ENCODE assay signal across 30 cellular contexts in genomic region chr18:50042611-50043010, GRCh38.
"Had no signal": no experiment of that assay in that cellular context is flagged by ENCODE, and none has a peak within 500 bp of the region (broad histone marks: within the 10 kb centered on the region; RNA-seq: fewer than 3 reads in every experiment).

No MANE protein-coding gene starts in this region.

- FAIRE-seq: keratinocyte had no signal

- H3K9me3 Mint-ChIP-seq: activated CD4-positive, alpha-beta memory T cell treated with anti-CD3 and anti-CD28 coated beads, Interleukin-2, amount 10 ng/mL, durations not matched to agents 7 days and 5 days; activated CD4-positive, alpha-beta T cell treated with anti-CD3 and anti-CD28 coated beads, Interleukin-2, amount 10 ng/mL, durations not matched to agents 7 days and 5 days; activated naive CD8-positive, alpha-beta T cell treated with anti-CD3 and anti-CD28 coated beads, Interleukin-2, amount 50 U/mL, for 24 hours; activated T-cell treated with anti-CD3 and anti-CD28 coated beads, Interleukin-2, amount 50 U/mL, for 24 hours; endodermal cell had no signal

- H3K36me3 Mint-ChIP-seq: naive thymus-derived CD4-positive, alpha-beta T cell had no signal

- H3K4me1 Mint-ChIP-seq: activated CD4-positive, alpha-beta memory T cell treated with anti-CD3 and anti-CD28 coated beads, Interleukin-2, amount 10 ng/mL, durations not matched to agents 7 days and 5 days; neural crest cell had no signal

- H3K27ac Mint-ChIP-seq: activated CD4-positive, alpha-beta memory T cell treated with anti-CD3 and anti-CD28 coated beads, Interleukin-2, amount 10 ng/mL, durations not matched to agents 7 days and 5 days; activated CD4-positive, alpha-beta T cell treated with anti-CD3 and anti-CD28 coated beads, Interleukin-2, amount 10 ng/mL, durations not matched to agents 7 days and 5 days; activated naive CD8-positive, alpha-beta T cell treated with anti-CD3 and anti-CD28 coated beads, Interleukin-2, amount 50 U/mL, for 24 hours; activated T-cell treated with anti-CD3 and anti-CD28 coated beads, Interleukin-2, amount 50 U/mL, for 24 hours; endodermal cell; naive thymus-derived CD4-positive, alpha-beta T cell had no signal

- H3K9me3 ChIP-seq: spleen, suprapubic skin, tibial artery, upper lobe of right lung had no signal

- DNase-seq: activated CD4-positive, alpha-beta memory T cell treated with anti-CD3 and anti-CD28 coated beads, Interleukin-2, amount 10 ng/mL, durations not matched to agents 7 days and 5 days; activated CD4-positive, alpha-beta T cell treated with anti-CD3 and anti-CD28 coated beads for 1 hour; activated CD4-positive, alpha-beta T cell treated with anti-CD3 and anti-CD28 coated beads, Interleukin-2, amount 10 ng/mL, durations not matched to agents 7 days and 5 days; activated CD8-positive, alpha-beta memory T cell treated with anti-CD3 and anti-CD28 coated beads, Interleukin-2, amount 50 U/mL, for 48 hours; activated gamma-delta T cell; activated naive CD4-positive, alpha-beta T cell treated with anti-CD3 and anti-CD28 coated beads, Interleukin-2, amount 50 U/mL, for 16 hours; activated naive CD8-positive, alpha-beta T cell treated with anti-CD3 and anti-CD28 coated beads, Interleukin-2, amount 50 U/mL, for 24 hours; activated T-cell treated with anti-CD3 and anti-CD28 coated beads, Interleukin-2, amount 50 U/mL, for 24 hours; amygdala; central memory CD4-positive, alpha-beta T cell; endodermal cell; foreskin fibroblast; head of caudate nucleus; hippocampal formation; left cardiac atrium; left ventricle myocardium superior; midbrain; naive thymus-derived CD4-positive, alpha-beta T cell; occipital lobe; right cardiac atrium; spleen; stimulated activated naive CD4-positive, alpha-beta T cell; T1000; tibial artery; upper lobe of right lung had no signal

- H3K27me3 ChIP-seq: suprapubic skin, tibial artery, upper lobe of right lung had no signal

- H3K27ac ChIP-seq: parathyroid adenoma, spleen, suprapubic skin, tibial artery, upper lobe of right lung had no signal

- H3K4me3 Mint-ChIP-seq: activated CD4-positive, alpha-beta memory T cell treated with anti-CD3 and anti-CD28 coated beads, Interleukin-2, amount 10 ng/mL, durations not matched to agents 7 days and 5 days; activated CD4-positive, alpha-beta T cell treated with anti-CD3 and anti-CD28 coated beads, Interleukin-2, amount 10 ng/mL, durations not matched to agents 7 days and 5 days; activated naive CD8-positive, alpha-beta T cell treated with anti-CD3 and anti-CD28 coated beads, Interleukin-2, amount 50 U/mL, for 24 hours; activated T-cell treated with anti-CD3 and anti-CD28 coated beads, Interleukin-2, amount 50 U/mL, for 24 hours; endodermal cell; naive thymus-derived CD4-positive, alpha-beta T cell; neural crest cell had no signal

- H3K4me3 ChIP-seq: spleen, suprapubic skin, tibial artery, upper lobe of right lung had no signal

- H3K9ac ChIP-seq: parathyroid adenoma had no signal

- H3K4me1 ChIP-seq: spleen, suprapubic skin, tibial artery, upper lobe of right lung had no signal

- H2AFZ ChIP-seq: parathyroid adenoma had no signal

- ATAC-seq: activated naive CD8-positive, alpha-beta T cell treated with anti-CD3 and anti-CD28 coated beads, Interleukin-2, amount 50 U/mL, for 24 hours; esophagus mucosa; left cardiac atrium; left ventricle myocardium superior; naive thymus-derived CD4-positive, alpha-beta T cell; right cardiac atrium; upper lobe of right lung had no signal

- H3K36me3 ChIP-seq: spleen, suprapubic skin, tibial artery, upper lobe of right lung had no signal
